Comparison of ENCODE assay signal across 22 cellular contexts in genomic region chr18:40672590-40672989, GRCh38.
"Had no signal": no experiment of that assay in that cellular context is flagged by ENCODE, and none has a peak within 500 bp of the region (broad histone marks: within the 10 kb centered on the region; RNA-seq: fewer than 3 reads in every experiment).

No MANE protein-coding gene starts in this region.

- H3K9me3 ChIP-seq: sigmoid colon had no signal

- H3K27me3 Mint-ChIP-seq: activated B cell treated with CpG ODN at 0.5 μM for 24 hours; activated CD4-positive, alpha-beta memory T cell treated with anti-CD3 and anti-CD28 coated beads for 36 hours; activated CD8-positive, alpha-beta memory T cell treated with anti-CD3 and anti-CD28 coated beads, Interleukin-2, amount 10 ng/mL, durations not matched to agents 7 days and 5 days; activated naive CD8-positive, alpha-beta T cell treated with anti-CD3 and anti-CD28 coated beads for 36 hours; stimulated activated naive B cell treated with anti-CD40 and anti-IgM and Interleukin-4, amounts not matched to agents 10 μg/mL and 1 μg/mL and 100 μg/mL, for 72 hours had no signal

- FAIRE-seq: colon, TTC549, urothelium cell line had no signal

- H3K4me1 ChIP-seq: sigmoid colon had no signal

- H3K4me3 ChIP-seq: dorsolateral prefrontal cortex, sigmoid colon had no signal

- DNase-seq: activated B cell treated with CpG ODN at 0.5 μM for 24 hours; activated CD4-positive, alpha-beta memory T cell treated with anti-CD3 and anti-CD28 coated beads for 36 hours; activated CD4-positive, alpha-beta T cell treated with anti-CD3 and anti-CD28 coated beads for 4 hours; activated CD8-positive, alpha-beta memory T cell treated with anti-CD3 and anti-CD28 coated beads, Interleukin-2, amount 10 ng/mL, durations not matched to agents 7 days and 5 days; activated naive CD8-positive, alpha-beta T cell treated with anti-CD3 and anti-CD28 coated beads for 36 hours; amniotic stem cell; brain microvascular endothelial cell; central memory CD4-positive, alpha-beta T cell; dorsolateral prefrontal cortex; foreskin melanocyte; glutamatergic neuron; hippocampal formation; mesenchymal stem cell; natural killer cell; occipital lobe; posterior cingulate gyrus; sigmoid colon; stimulated activated naive B cell treated with anti-CD40 and anti-IgM and Interleukin-4, amounts not matched to agents 10 μg/mL and 1 μg/mL and 100 μg/mL, for 72 hours had no signal

- H3K27ac Mint-ChIP-seq: activated B cell treated with CpG ODN at 0.5 μM for 24 hours; activated CD4-positive, alpha-beta memory T cell treated with anti-CD3 and anti-CD28 coated beads for 36 hours; activated CD8-positive, alpha-beta memory T cell treated with anti-CD3 and anti-CD28 coated beads, Interleukin-2, amount 10 ng/mL, durations not matched to agents 7 days and 5 days; activated naive CD8-positive, alpha-beta T cell treated with anti-CD3 and anti-CD28 coated beads for 36 hours; natural killer cell; stimulated activated naive B cell treated with anti-CD40 and anti-IgM and Interleukin-4, amounts not matched to agents 10 μg/mL and 1 μg/mL and 100 μg/mL, for 72 hours; T-helper 2 cell treated with Interferon-gamma antibody and Interleukin-4, amounts not matched to agents 5 μg/mL and 100 μg/mL, for 36 hours had no signal

- H3K27ac ChIP-seq: brain microvascular endothelial cell, dorsolateral prefrontal cortex, sigmoid colon had no signal

- H3K4me3 Mint-ChIP-seq: activated B cell treated with CpG ODN at 0.5 μM for 24 hours; activated CD4-positive, alpha-beta memory T cell treated with anti-CD3 and anti-CD28 coated beads for 36 hours; activated CD8-positive, alpha-beta memory T cell treated with anti-CD3 and anti-CD28 coated beads, Interleukin-2, amount 10 ng/mL, durations not matched to agents 7 days and 5 days; activated naive CD8-positive, alpha-beta T cell treated with anti-CD3 and anti-CD28 coated beads for 36 hours; natural killer cell; stimulated activated naive B cell treated with anti-CD40 and anti-IgM and Interleukin-4, amounts not matched to agents 10 μg/mL and 1 μg/mL and 100 μg/mL, for 72 hours; T-helper 2 cell treated with Interferon-gamma antibody and Interleukin-4, amounts not matched to agents 5 μg/mL and 100 μg/mL, for 36 hours had no signal

- H3K4me1 Mint-ChIP-seq: activated B cell treated with CpG ODN at 0.5 μM for 24 hours; activated CD8-positive, alpha-beta memory T cell treated with anti-CD3 and anti-CD28 coated beads, Interleukin-2, amount 10 ng/mL, durations not matched to agents 7 days and 5 days; activated naive CD8-positive, alpha-beta T cell treated with anti-CD3 and anti-CD28 coated beads for 36 hours; natural killer cell; stimulated activated naive B cell treated with anti-CD40 and anti-IgM and Interleukin-4, amounts not matched to agents 10 μg/mL and 1 μg/mL and 100 μg/mL, for 72 hours had no signal

- H3K36me3 Mint-ChIP-seq: activated CD4-positive, alpha-beta memory T cell treated with anti-CD3 and anti-CD28 coated beads for 36 hours; activated CD8-positive, alpha-beta memory T cell treated with anti-CD3 and anti-CD28 coated beads, Interleukin-2, amount 10 ng/mL, durations not matched to agents 7 days and 5 days; activated naive CD8-positive, alpha-beta T cell treated with anti-CD3 and anti-CD28 coated beads for 36 hours; stimulated activated naive B cell treated with anti-CD40 and anti-IgM and Interleukin-4, amounts not matched to agents 10 μg/mL and 1 μg/mL and 100 μg/mL, for 72 hours had no signal

- H3K27me3 ChIP-seq: brain microvascular endothelial cell, dorsolateral prefrontal cortex, sigmoid colon had no signal

- H3K36me3 ChIP-seq: brain microvascular endothelial cell, sigmoid colon had no signal
